ENCODE assay signal across 25 cellular contexts in the genomic region with DNA sequence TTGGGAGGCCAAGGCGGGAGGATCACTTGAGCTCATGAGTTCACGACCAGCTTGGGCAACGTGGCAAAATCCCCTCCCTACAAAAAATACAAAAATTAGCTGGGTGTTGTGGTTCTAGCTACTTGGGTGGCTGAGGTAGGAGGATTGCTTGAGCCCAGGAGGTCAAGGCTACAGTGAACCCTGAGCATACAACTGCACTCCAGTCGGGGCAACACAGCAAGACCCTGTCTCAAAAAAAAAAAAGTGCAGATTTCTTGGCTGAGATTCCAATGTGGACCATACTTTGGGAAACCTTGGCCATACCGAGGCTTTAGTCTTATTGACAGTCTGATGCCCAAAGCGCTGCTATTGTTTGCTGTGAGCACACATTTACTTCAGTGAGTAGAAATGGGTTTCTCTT.
"Had no signal": no experiment of that assay in that cellular context is flagged by ENCODE, and none has a peak within 500 bp of the region (broad histone marks: within the 10 kb centered on the region; RNA-seq: fewer than 3 reads in every experiment).

No MANE protein-coding gene starts in this region.

- ATAC-seq: activated naive CD4-positive, alpha-beta T cell treated with anti-CD3 and anti-CD28 coated beads, Interleukin-2, amount 50 U/mL, for 72 hours; activated T-cell treated with anti-CD3 and anti-CD28 coated beads, Interleukin-2, amount 50 U/mL, for 72 hours; esophagus mucosa had no signal

- DNase-seq: activated CD4-positive, alpha-beta memory T cell treated with anti-CD3 and anti-CD28 coated beads, Interleukin-2, amount 10 ng/mL, durations not matched to agents 7 days and 5 days; activated CD4-positive, alpha-beta T cell treated with anti-CD3 and anti-CD28 coated beads for 1 hour; activated CD4-positive, alpha-beta T cell treated with anti-CD3 and anti-CD28 coated beads for 4 hours; activated CD4-positive, alpha-beta T cell treated with anti-CD3 and anti-CD28 coated beads, Interleukin-2, amount 10 ng/mL, durations not matched to agents 7 days and 5 days; activated CD4-positive, alpha-beta T cell treated with anti-CD3 and anti-CD28 coated beads, Interleukin-2, amount 50 U/mL, for 4 hours; activated CD8-positive, alpha-beta memory T cell treated with anti-CD3 and anti-CD28 coated beads, Interleukin-2, amount 50 U/mL, for 48 hours; activated gamma-delta T cell; activated naive CD4-positive, alpha-beta T cell; activated naive CD4-positive, alpha-beta T cell treated with anti-CD3 and anti-CD28 coated beads, Interleukin-2, amount 10 ng/mL, durations not matched to agents 7 days and 5 days; activated naive CD8-positive, alpha-beta T cell treated with anti-CD3 and anti-CD28 coated beads, Interleukin-2, amount 10 ng/mL, durations not matched to agents 7 days and 5 days; activated T-cell treated with anti-CD3 and anti-CD28 coated beads for 4 hours; activated T-cell treated with anti-CD3 and anti-CD28 coated beads, Interleukin-2, amount 50 U/mL, for 24 hours; activated T-cell treated with anti-CD3 and anti-CD28 coated beads, Interleukin-2, amount 50 U/mL, for 72 hours; central memory CD4-positive, alpha-beta T cell; cerebellar nuclear complex; colonic mucosa; effector memory CD4-positive, alpha-beta T cell; T-helper 2 cell had no signal

- H3K4me1 ChIP-seq: ascending aorta, breast epithelium, colonic mucosa had no signal

- H3K4me1 Mint-ChIP-seq: activated CD4-positive, alpha-beta memory T cell treated with anti-CD3 and anti-CD28 coated beads, Interleukin-2, amount 10 ng/mL, durations not matched to agents 7 days and 5 days; activated CD4-positive, alpha-beta T cell treated with anti-CD3 and anti-CD28 coated beads, Interleukin-2, amount 10 ng/mL, durations not matched to agents 7 days and 5 days; activated naive CD4-positive, alpha-beta T cell treated with anti-CD3 and anti-CD28 coated beads, Interleukin-2, amount 10 ng/mL, durations not matched to agents 7 days and 5 days; activated naive CD8-positive, alpha-beta T cell treated with anti-CD3 and anti-CD28 coated beads, Interleukin-2, amount 10 ng/mL, durations not matched to agents 7 days and 5 days had no signal

- H3K27me3 ChIP-seq: ascending aorta, breast epithelium, cardiac muscle cell, colonic mucosa had no signal

- H3K27ac ChIP-seq: ascending aorta, breast epithelium, cardiac muscle cell, colonic mucosa had no signal

- H3K4me3 ChIP-seq: ascending aorta, breast epithelium, cardiac muscle cell, colonic mucosa had no signal

- H3K27ac Mint-ChIP-seq: activated CD4-positive, alpha-beta memory T cell treated with anti-CD3 and anti-CD28 coated beads, Interleukin-2, amount 10 ng/mL, durations not matched to agents 7 days and 5 days; activated CD4-positive, alpha-beta T cell treated with anti-CD3 and anti-CD28 coated beads, Interleukin-2, amount 10 ng/mL, durations not matched to agents 7 days and 5 days; activated naive CD4-positive, alpha-beta T cell treated with anti-CD3 and anti-CD28 coated beads, Interleukin-2, amount 10 ng/mL, durations not matched to agents 7 days and 5 days; activated naive CD4-positive, alpha-beta T cell treated with anti-CD3 and anti-CD28 coated beads, Interleukin-2, amount 50 U/mL, for 72 hours; activated naive CD8-positive, alpha-beta T cell treated with anti-CD3 and anti-CD28 coated beads, Interleukin-2, amount 10 ng/mL, durations not matched to agents 7 days and 5 days; activated T-cell treated with anti-CD3 and anti-CD28 coated beads, Interleukin-2, amount 50 U/mL, for 24 hours; activated T-cell treated with anti-CD3 and anti-CD28 coated beads, Interleukin-2, amount 50 U/mL, for 72 hours; endodermal cell had no signal

- H3K36me3 ChIP-seq: ascending aorta, breast epithelium, cardiac muscle cell, colonic mucosa had no signal

- H3K36me3 Mint-ChIP-seq: activated naive CD4-positive, alpha-beta T cell treated with anti-CD3 and anti-CD28 coated beads, Interleukin-2, amount 10 ng/mL, durations not matched to agents 7 days and 5 days; activated naive CD4-positive, alpha-beta T cell treated with anti-CD3 and anti-CD28 coated beads, Interleukin-2, amount 50 U/mL, for 72 hours; activated naive CD8-positive, alpha-beta T cell treated with anti-CD3 and anti-CD28 coated beads, Interleukin-2, amount 10 ng/mL, durations not matched to agents 7 days and 5 days; brain had no signal

- H3K9me3 Mint-ChIP-seq: activated CD4-positive, alpha-beta memory T cell treated with anti-CD3 and anti-CD28 coated beads, Interleukin-2, amount 10 ng/mL, durations not matched to agents 7 days and 5 days; activated CD4-positive, alpha-beta T cell treated with anti-CD3 and anti-CD28 coated beads, Interleukin-2, amount 10 ng/mL, durations not matched to agents 7 days and 5 days; activated naive CD4-positive, alpha-beta T cell treated with anti-CD3 and anti-CD28 coated beads, Interleukin-2, amount 10 ng/mL, durations not matched to agents 7 days and 5 days; activated naive CD4-positive, alpha-beta T cell treated with anti-CD3 and anti-CD28 coated beads, Interleukin-2, amount 50 U/mL, for 72 hours; activated naive CD8-positive, alpha-beta T cell treated with anti-CD3 and anti-CD28 coated beads, Interleukin-2, amount 10 ng/mL, durations not matched to agents 7 days and 5 days; activated T-cell treated with anti-CD3 and anti-CD28 coated beads, Interleukin-2, amount 50 U/mL, for 24 hours; activated T-cell treated with anti-CD3 and anti-CD28 coated beads, Interleukin-2, amount 50 U/mL, for 72 hours; endodermal cell had no signal

- H3K9me3 ChIP-seq: ascending aorta, breast epithelium, colonic mucosa had no signal

- H3K4me3 Mint-ChIP-seq: activated CD4-positive, alpha-beta memory T cell treated with anti-CD3 and anti-CD28 coated beads, Interleukin-2, amount 10 ng/mL, durations not matched to agents 7 days and 5 days; activated CD4-positive, alpha-beta T cell treated with anti-CD3 and anti-CD28 coated beads, Interleukin-2, amount 10 ng/mL, durations not matched to agents 7 days and 5 days; activated naive CD4-positive, alpha-beta T cell treated with anti-CD3 and anti-CD28 coated beads, Interleukin-2, amount 10 ng/mL, durations not matched to agents 7 days and 5 days; activated naive CD8-positive, alpha-beta T cell treated with anti-CD3 and anti-CD28 coated beads, Interleukin-2, amount 10 ng/mL, durations not matched to agents 7 days and 5 days; activated T-cell treated with anti-CD3 and anti-CD28 coated beads, Interleukin-2, amount 50 U/mL, for 24 hours; activated T-cell treated with anti-CD3 and anti-CD28 coated beads, Interleukin-2, amount 50 U/mL, for 72 hours; endodermal cell had no signal
